ENCODE assay signal across 2 cellular contexts in the genomic region with DNA sequence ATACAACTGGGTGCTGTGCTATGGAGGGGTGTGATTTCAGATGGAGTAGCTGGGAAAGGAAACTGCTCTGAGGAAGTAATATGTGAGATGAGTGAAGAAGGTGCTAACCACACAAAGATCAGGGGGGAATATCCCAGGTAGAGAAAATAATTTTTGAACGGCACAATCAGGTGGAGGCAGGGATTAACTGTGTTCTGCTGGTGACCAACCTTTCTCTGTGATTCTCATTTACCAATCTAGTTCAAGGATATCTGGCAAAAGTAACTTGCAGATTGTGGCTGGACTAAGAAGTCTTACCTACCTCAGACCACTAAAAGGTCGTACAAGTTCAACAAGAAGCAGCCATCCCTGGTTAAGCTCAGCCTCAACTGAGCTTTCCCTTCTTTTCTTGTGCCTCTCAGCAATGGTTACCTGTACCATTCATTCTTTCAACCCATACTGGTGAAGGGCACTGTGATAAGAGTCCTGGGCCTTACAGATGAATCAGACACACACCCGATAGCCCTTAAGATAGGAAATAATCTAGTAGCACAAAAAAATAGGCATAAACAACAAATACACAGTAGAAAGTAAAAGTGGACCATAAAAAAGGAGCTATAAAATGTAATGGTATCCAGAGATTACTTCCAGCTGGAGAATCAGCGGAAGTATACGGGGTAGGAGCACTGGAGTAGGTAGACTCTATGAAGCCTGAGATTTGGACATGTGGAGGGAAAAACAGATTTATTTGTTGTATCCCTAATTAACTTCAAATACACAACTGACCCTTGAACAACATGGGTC.
TF ChIP-seq lines count a peak whose summit lies in the region.

No MANE protein-coding gene starts in this region.

TF ChIP-seq in SK-N-SH, 30 proteins besides CTCF, POLR2A, EP300 and RAD21 (continued from another document):
- TF ChIP-seq, protein P1, sequence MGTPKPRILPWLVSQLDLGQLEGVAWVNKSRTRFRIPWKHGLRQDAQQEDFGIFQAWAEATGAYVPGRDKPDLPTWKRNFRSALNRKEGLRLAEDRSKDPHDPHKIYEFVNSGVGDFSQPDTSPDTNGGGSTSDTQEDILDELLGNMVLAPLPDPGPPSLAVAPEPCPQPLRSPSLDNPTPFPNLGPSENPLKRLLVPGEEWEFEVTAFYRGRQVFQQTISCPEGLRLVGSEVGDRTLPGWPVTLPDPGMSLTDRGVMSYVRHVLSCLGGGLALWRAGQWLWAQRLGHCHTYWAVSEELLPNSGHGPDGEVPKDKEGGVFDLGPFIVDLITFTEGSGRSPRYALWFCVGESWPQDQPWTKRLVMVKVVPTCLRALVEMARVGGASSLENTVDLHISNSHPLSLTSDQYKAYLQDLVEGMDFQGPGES (IDR thresholded peaks at IDR 0.05; ENCODE audit: low read depth, low read length) = no peak
- TF ChIP-seq ELF1 (IDR thresholded peaks at IDR 0.05) (no peak), RFX5 (IDR thresholded peaks at IDR 0.05; ENCODE audit: low read length) (no peak), FOSL2 (IDR thresholded peaks at IDR 0.05; ENCODE audit: borderline replicate concordance, low read depth) (no peak), TEAD4 (IDR thresholded peaks at IDR 0.05; ENCODE audit: borderline replicate concordance, insufficient read depth) (no peak), EZH2phosphoT487 (IDR thresholded peaks at IDR 0.05; ENCODE audit: borderline replicate concordance, low read depth) (no peak), YY1 (IDR thresholded peaks at IDR 0.05; ENCODE audit: low read depth) (no peak), JUND (IDR thresholded peaks at IDR 0.05) (no peak), RCOR1 (IDR thresholded peaks at IDR 0.05; ENCODE audit: low read length) (no peak), MXI1 (IDR thresholded peaks at IDR 0.05; ENCODE audit: low read depth, low read length) (no peak)
- TF ChIP-seq, protein P2, sequence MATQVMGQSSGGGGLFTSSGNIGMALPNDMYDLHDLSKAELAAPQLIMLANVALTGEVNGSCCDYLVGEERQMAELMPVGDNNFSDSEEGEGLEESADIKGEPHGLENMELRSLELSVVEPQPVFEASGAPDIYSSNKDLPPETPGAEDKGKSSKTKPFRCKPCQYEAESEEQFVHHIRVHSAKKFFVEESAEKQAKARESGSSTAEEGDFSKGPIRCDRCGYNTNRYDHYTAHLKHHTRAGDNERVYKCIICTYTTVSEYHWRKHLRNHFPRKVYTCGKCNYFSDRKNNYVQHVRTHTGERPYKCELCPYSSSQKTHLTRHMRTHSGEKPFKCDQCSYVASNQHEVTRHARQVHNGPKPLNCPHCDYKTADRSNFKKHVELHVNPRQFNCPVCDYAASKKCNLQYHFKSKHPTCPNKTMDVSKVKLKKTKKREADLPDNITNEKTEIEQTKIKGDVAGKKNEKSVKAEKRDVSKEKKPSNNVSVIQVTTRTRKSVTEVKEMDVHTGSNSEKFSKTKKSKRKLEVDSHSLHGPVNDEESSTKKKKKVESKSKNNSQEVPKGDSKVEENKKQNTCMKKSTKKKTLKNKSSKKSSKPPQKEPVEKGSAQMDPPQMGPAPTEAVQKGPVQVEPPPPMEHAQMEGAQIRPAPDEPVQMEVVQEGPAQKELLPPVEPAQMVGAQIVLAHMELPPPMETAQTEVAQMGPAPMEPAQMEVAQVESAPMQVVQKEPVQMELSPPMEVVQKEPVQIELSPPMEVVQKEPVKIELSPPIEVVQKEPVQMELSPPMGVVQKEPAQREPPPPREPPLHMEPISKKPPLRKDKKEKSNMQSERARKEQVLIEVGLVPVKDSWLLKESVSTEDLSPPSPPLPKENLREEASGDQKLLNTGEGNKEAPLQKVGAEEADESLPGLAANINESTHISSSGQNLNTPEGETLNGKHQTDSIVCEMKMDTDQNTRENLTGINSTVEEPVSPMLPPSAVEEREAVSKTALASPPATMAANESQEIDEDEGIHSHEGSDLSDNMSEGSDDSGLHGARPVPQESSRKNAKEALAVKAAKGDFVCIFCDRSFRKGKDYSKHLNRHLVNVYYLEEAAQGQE (IDR thresholded peaks at IDR 0.05; ENCODE audit: low read depth, low read length) = no peak

TF ChIP-seq in SK-N-SH treated with all-trans-retinoic acid at 6 μM for 48 hours, 23 proteins besides CTCF, POLR2A, EP300 and RAD21 (continued from another document):
- TF ChIP-seq ZNF8 (CRISPR knock-in tag; IDR thresholded peaks at IDR 0.05) (no peak), ISL1 (CRISPR knock-in tag; IDR thresholded peaks at IDR 0.05) (no peak), BACH2 (CRISPR knock-in tag; IDR thresholded peaks at IDR 0.05; ENCODE audit: borderline replicate concordance) (no peak), GLIS3 (CRISPR knock-in tag; IDR thresholded peaks at IDR 0.05) (no peak), PPARA (CRISPR knock-in tag; IDR thresholded peaks at IDR 0.05; ENCODE audit: borderline replicate concordance) (no peak), ZNF70 (CRISPR knock-in tag; IDR thresholded peaks at IDR 0.05) (no peak), TCF4 (CRISPR knock-in tag; IDR thresholded peaks at IDR 0.05; ENCODE audit: borderline replicate concordance) (no peak), ZFP30 (CRISPR knock-in tag; IDR thresholded peaks at IDR 0.05) (no peak), CSDC2 (CRISPR knock-in tag; IDR thresholded peaks at IDR 0.05) (no peak), ZFP3 (CRISPR knock-in tag; IDR thresholded peaks at IDR 0.05) (no peak)
- TF ChIP-seq, protein P3, sequence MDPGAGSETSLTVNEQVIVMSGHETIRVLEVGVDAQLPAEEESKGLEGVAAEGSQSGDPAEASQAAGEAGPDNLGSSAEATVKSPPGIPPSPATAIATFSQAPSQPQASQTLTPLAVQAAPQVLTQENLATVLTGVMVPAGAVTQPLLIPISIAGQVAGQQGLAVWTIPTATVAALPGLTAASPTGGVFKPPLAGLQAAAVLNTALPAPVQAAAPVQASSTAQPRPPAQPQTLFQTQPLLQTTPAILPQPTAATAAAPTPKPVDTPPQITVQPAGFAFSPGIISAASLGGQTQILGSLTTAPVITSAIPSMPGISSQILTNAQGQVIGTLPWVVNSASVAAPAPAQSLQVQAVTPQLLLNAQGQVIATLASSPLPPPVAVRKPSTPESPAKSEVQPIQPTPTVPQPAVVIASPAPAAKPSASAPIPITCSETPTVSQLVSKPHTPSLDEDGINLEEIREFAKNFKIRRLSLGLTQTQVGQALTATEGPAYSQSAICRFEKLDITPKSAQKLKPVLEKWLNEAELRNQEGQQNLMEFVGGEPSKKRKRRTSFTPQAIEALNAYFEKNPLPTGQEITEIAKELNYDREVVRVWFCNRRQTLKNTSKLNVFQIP (CRISPR knock-in tag; IDR thresholded peaks at IDR 0.05; ENCODE audit: borderline replicate concordance, low read depth) = no peak
- TF ChIP-seq, protein P4, sequence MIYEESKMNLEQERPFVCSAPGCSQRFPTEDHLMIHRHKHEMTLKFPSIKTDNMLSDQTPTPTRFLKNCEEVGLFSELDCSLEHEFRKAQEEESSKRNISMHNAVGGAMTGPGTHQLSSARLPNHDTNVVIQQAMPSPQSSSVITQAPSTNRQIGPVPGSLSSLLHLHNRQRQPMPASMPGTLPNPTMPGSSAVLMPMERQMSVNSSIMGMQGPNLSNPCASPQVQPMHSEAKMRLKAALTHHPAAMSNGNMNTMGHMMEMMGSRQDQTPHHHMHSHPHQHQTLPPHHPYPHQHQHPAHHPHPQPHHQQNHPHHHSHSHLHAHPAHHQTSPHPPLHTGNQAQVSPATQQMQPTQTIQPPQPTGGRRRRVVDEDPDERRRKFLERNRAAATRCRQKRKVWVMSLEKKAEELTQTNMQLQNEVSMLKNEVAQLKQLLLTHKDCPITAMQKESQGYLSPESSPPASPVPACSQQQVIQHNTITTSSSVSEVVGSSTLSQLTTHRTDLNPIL (CRISPR knock-in tag; IDR thresholded peaks at IDR 0.05; ENCODE audit: low read depth) = no peak
- TF ChIP-seq, protein P5, sequence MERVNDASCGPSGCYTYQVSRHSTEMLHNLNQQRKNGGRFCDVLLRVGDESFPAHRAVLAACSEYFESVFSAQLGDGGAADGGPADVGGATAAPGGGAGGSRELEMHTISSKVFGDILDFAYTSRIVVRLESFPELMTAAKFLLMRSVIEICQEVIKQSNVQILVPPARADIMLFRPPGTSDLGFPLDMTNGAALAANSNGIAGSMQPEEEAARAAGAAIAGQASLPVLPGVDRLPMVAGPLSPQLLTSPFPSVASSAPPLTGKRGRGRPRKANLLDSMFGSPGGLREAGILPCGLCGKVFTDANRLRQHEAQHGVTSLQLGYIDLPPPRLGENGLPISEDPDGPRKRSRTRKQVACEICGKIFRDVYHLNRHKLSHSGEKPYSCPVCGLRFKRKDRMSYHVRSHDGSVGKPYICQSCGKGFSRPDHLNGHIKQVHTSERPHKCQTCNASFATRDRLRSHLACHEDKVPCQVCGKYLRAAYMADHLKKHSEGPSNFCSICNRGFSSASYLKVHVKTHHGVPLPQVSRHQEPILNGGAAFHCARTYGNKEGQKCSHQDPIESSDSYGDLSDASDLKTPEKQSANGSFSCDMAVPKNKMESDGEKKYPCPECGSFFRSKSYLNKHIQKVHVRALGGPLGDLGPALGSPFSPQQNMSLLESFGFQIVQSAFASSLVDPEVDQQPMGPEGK (CRISPR knock-in tag; IDR thresholded peaks at IDR 0.05; ENCODE audit: borderline replicate concordance) = no peak
